1 cellular context compared by ENCODE assay signal in genomic region chr11:46120711-46121327, GRCh38.
A peak's percentile ranks its signal among the peaks of the same experiment; 100 is the strongest.
TF ChIP-seq lines count a peak whose summit lies in the region.

No MANE protein-coding gene starts in this region.

TF ChIP-seq in IMR-90, 13 proteins besides CTCF, POLR2A, EP300 and RAD21 (continued from another document):
- no peak for TF ChIP-seq MAFK (IDR thresholded peaks at IDR 0.05; ENCODE audit: low read depth, low read length)
- no peak for TF ChIP-seq FOS (IDR thresholded peaks at IDR 0.05; ENCODE audit: low read depth, low read length)
- peak; percentile 24 for TF ChIP-seq MAZ (IDR thresholded peaks at IDR 0.05; ENCODE audit: borderline replicate concordance, low read depth, low read length)
- no peak for TF ChIP-seq SMC3 (IDR thresholded peaks at IDR 0.05; ENCODE audit: low read depth, low read length)
TF ChIP-seq in IMR-90: peak in this region for 1.
